ENCODE assay signal across 21 cellular contexts in genomic region chr12:69298947-69299346, GRCh38. TPM values are rescaled to one million over a fixed set of nuclear protein-coding genes. Genes with fewer than 3 reads are reported as not detected.
DNase-seq lines count a peak whose midpoint lies in the region; ATAC-seq, FAIRE-seq and TF ChIP-seq lines count a peak whose summit lies in the region.
"Had no signal": no experiment of that assay in that cellular context is flagged by ENCODE, and none has a peak within 500 bp of the region (broad histone marks: within the 10 kb centered on the region; RNA-seq: fewer than 3 reads in every experiment).

No MANE protein-coding gene starts in this region.

- H3K27me3 ChIP-seq in IMR-90 (ENCODE audit: control insufficient read depth, insufficient read depth, low read length) (peaks cover 4% of the 10 kb centered on the region), Karpas-422 (ENCODE audit: low read length) (no peaks in the 10 kb centered on the region), bronchial epithelial cell (ENCODE audit: control insufficient read depth, insufficient read depth, low read length) (no peaks in the 10 kb centered on the region), foreskin keratinocyte (peaks cover 42% of the 10 kb centered on the region)

- H2AK5ac ChIP-seq in IMR-90 (ENCODE audit: low read depth, low read length) = no peak overlapping the region

- H4K5ac ChIP-seq in IMR-90 (ENCODE audit: low read depth, low read length) = no peak overlapping the region

- H3K79me1 ChIP-seq in IMR-90 (ENCODE audit: low read depth in 1 of 2, low read length in 2 of 2) = no peaks in the 10 kb centered on the region

- H3K14ac ChIP-seq in IMR-90 (replicated peaks; ENCODE audit: low read depth, low read length) = no peak overlapping the region

- H3K4me3 ChIP-seq in IMR-90 (ENCODE audit: insufficient read depth, low read depth, low read length) = no peak overlapping the region
- no peak overlapping the region for H3K4me3 ChIP-seq in Karpas-422 (ENCODE audit: low read length)
- no peak overlapping the region for H3K4me3 ChIP-seq in bronchial epithelial cell (ENCODE audit: low read depth, low read length)
- H3K4me3 ChIP-seq: GM23248 had no signal

- H4K20me1 ChIP-seq in IMR-90 (ENCODE audit: insufficient read depth, low read length) (no peaks in the 10 kb centered on the region), Karpas-422 (ENCODE audit: insufficient read depth, low read depth, low read length) (no peaks in the 10 kb centered on the region)

- in situ Hi-C loops in IMR-90 (cut with MboI; ENCODE audit: low sequenced_read_pairs) = no loop called here

- intact Hi-C loops in IMR-90 (cut with micrococcal nuclease) = no loop called here
- intact Hi-C loops in Right ventricle myocardium superior (cut with DNase I) = no loop called here

- H3K18ac ChIP-seq in IMR-90 (ENCODE audit: low read depth, low read length) = no peak overlapping the region

- POLR2A ChIA-PET in IMR-90 (lab: Charles Lee; ENCODE audit: unreplicated experiment) = no interaction called here

- H3K23ac ChIP-seq in IMR-90 (ENCODE audit: low read depth, low read length) = no peak overlapping the region

- TF ChIP-seq CTCF in IMR-90 (conservative IDR thresholded peaks at IDR 0.05; ENCODE audit: low read depth, low read length) (no peak), bronchial epithelial cell (IDR thresholded peaks at IDR 0.05; ENCODE audit: insufficient read depth, low read length, severe bottlenecking) (no peak), foreskin keratinocyte (conservative IDR thresholded peaks at IDR 0.05) (no peak)

- no peak overlapping the region for H2BK15ac ChIP-seq in IMR-90 (ENCODE audit: low read depth, low read length)

- H3K56ac ChIP-seq in IMR-90 (ENCODE audit: extremely low read depth, insufficient read depth, low read length) = no peak overlapping the region

- H3K4me2 ChIP-seq in IMR-90 (ENCODE audit: low read depth, low read length) = no peak overlapping the region
- no peak overlapping the region for H3K4me2 ChIP-seq in Karpas-422 (ENCODE audit: low read depth, low read length, poor library complexity, severe bottlenecking)

- no TSS peak for BruUV-seq in IMR-90 (replicated peaks; lab: Mats Ljungman, UMichigan)

- H4K8ac ChIP-seq in IMR-90 (ENCODE audit: low read depth in 2 of 2, low read length in 2 of 2) = no peak overlapping the region

- H2BK20ac ChIP-seq in IMR-90 (ENCODE audit: low read depth, low read length) = no peak overlapping the region

- H3K27ac ChIP-seq in IMR-90 (ENCODE audit: insufficient read depth, low read length) (no peak overlapping the region), Karpas-422 (ENCODE audit: low read length) (no peak overlapping the region), foreskin keratinocyte (no peak overlapping the region)
- H3K27ac ChIP-seq: GM23248 had no signal

- no peak overlapping the region for H2BK5ac ChIP-seq in IMR-90 (ENCODE audit: low read depth, low read length, poor library complexity, severe bottlenecking)

- H2AFZ ChIP-seq in IMR-90 (replicated peaks; ENCODE audit: low read length, poor library complexity) (no peak overlapping the region), Karpas-422 (ENCODE audit: low read length) (no peak overlapping the region)
- H2AFZ ChIP-seq: GM23248 had no signal

- WGBS in IMR-90 (ENCODE audit: extremely low coverage in 2 of 2, insufficient read length in 1 of 2), 2 experiments = no CpG with 5 or more reads among the region's 2 CpGs

- no peak overlapping the region for H2AK9ac ChIP-seq in IMR-90 (replicated peaks; ENCODE audit: low read depth, low read length, poor library complexity)

- no peaks in the 10 kb centered on the region for H3K79me2 ChIP-seq in Karpas-422 (ENCODE audit: low read length)

- no peak for TF ChIP-seq RAD21 in IMR-90 (IDR thresholded peaks at IDR 0.05; ENCODE audit: low read length)

- FAIRE-seq in bronchial epithelial cell (lab: Jason Lieb, UNC) = no peak
- FAIRE-seq: G401.6, GM12892, GM19239, H1 had no signal

- CTCF ChIA-PET in IMR-90 (lab: Yijun Ruan, JAX) = no interaction called here

- no peak overlapping the region for H3K4ac ChIP-seq in IMR-90 (ENCODE audit: low read depth, low read length)

- H3K9ac ChIP-seq in IMR-90 (ENCODE audit: low read depth, low read length) = no peak overlapping the region
- H3K9ac ChIP-seq in Karpas-422 (ENCODE audit: low read length) = no peak overlapping the region
- H3K9ac ChIP-seq: GM23248 had no signal

- H3K36me3 ChIP-seq in IMR-90 (ENCODE audit: control insufficient read depth, insufficient read depth, low read length) (no peaks in the 10 kb centered on the region), Karpas-422 (ENCODE audit: insufficient read depth, low read length) (no peaks in the 10 kb centered on the region), bronchial epithelial cell (ENCODE audit: control insufficient read depth, insufficient read depth, low read length) (no peaks in the 10 kb centered on the region)

- dilution Hi-C loops in IMR-90 (cut with HindIII; ENCODE audit: low sequenced_read_pairs, unreplicated experiment) = no loop called here

- TF ChIP-seq POLR2A in IMR-90 (IDR thresholded peaks at IDR 0.05; ENCODE audit: low read depth, low read length) = no peak

- no peak overlapping the region for H2BK120ac ChIP-seq in IMR-90 (ENCODE audit: low read depth, low read length)

- ATAC-seq in IMR-90 (ENCODE audit: low read depth) (no peak), foreskin keratinocyte (no peak), Right ventricle myocardium superior (ENCODE audit: poor library complexity) (no peak)
- ATAC-seq: HCT116 had no signal

- H3K4me1 ChIP-seq in IMR-90 (ENCODE audit: control insufficient read depth, insufficient read depth, low read length) (no peaks in the 10 kb centered on the region), Karpas-422 (ENCODE audit: low read length) (no peaks in the 10 kb centered on the region), foreskin keratinocyte (no peaks in the 10 kb centered on the region)

- H3K9me3 ChIP-seq in IMR-90 (ENCODE audit: control insufficient read depth, insufficient read depth, low read length) (no peaks in the 10 kb centered on the region), Karpas-422 (ENCODE audit: low read length) (peaks cover 2% of the 10 kb centered on the region; the same call in 1 of the 2 replicates)

- H4K91ac ChIP-seq in IMR-90 (ENCODE audit: insufficient read depth, low read depth, low read length) = no peak overlapping the region

- no peaks in the 10 kb centered on the region for H3K9me1 ChIP-seq in IMR-90 (ENCODE audit: insufficient read depth, low read length)

- no peaks in the 10 kb centered on the region for H3K9me2 ChIP-seq in Karpas-422 (replicated peaks; ENCODE audit: insufficient read depth, low read length)

- DNase-seq in IMR-90 = no peak
- peak; percentile 33 for DNase-seq in Karpas-422
- DNase-seq in bronchial epithelial cell (ENCODE audit: low read depth) = peak; percentile 87
- DNase-seq in foreskin keratinocyte = peak; percentile 47 to 67
- DNase-seq in HCEC 1CT = no peak
- DNase-seq in NOMO-1 treated with dmso at 0.1 percent for 144 hours (lab: John Stamatoyannopoulos, UW; ENCODE audit: unreplicated experiment) = no peak
- DNase-seq in Right ventricle myocardium superior = no peak
- DNase-seq: C1 segment of cervical spinal cord; Calu3; CD4-positive, alpha-beta memory T cell; COR-L47; DMS153; DND-41; GM23248; H7 had no signal

TF ChIP-seq in IMR-90, 13 proteins besides CTCF, POLR2A, EP300 and RAD21:
- TF ChIP-seq CHD1 (IDR thresholded peaks at IDR 0.05; ENCODE audit: low read depth, low read length) = no peak
- TF ChIP-seq CEBPB (IDR thresholded peaks at IDR 0.05; ENCODE audit: low read depth, low read length) = peak; percentile 35

RNA-seq across cellular contexts. Expression of gene LYZ, which starts 49.2 kb away (rescaled TPM):
- total RNA-seq in IMR-90 (2012; rRNA removed) (not detected in 2 replicates), bronchial epithelial cell (under 0.01 and 0.13 TPM in 2 replicates), foreskin keratinocyte (not detected in 2 replicates), Right ventricle myocardium superior (39.9 TPM)
- polyA plus RNA-seq in IMR-90 (2012; rRNA removed) (not detected in 2 replicates), foreskin keratinocyte (0.04 TPM in 1 of 2 replicates, not detected in the other)
- polyA plus RNA-seq in IMR-90 (2012; cell fraction: cytosol; rRNA removed) = not detected in 2 replicates
- not detected in 2 replicates for polyA plus RNA-seq in IMR-90 (2012; cell fraction: nucleus; rRNA removed; ENCODE audit: low replicate concordance)
- not detected in 2 replicates for total RNA-seq in Karpas-422 (2014; rRNA removed; shearing (Covaris generic); ENCODE audit: low replicate concordance)
- total RNA-seq: GM23248, H1, H7 had no signal
- polyA plus RNA-seq: BJ, GM23248, H1 had no signal

RNA-seq across cellular contexts. Expression of gene CPSF6, which starts 59.6 kb away (rescaled TPM):
- total RNA-seq in IMR-90 (2012; rRNA removed) (9.1 and 13.9 TPM in 2 replicates), bronchial epithelial cell (17.9 and 29.6 TPM in 2 replicates), foreskin keratinocyte (57.4 and 63.7 TPM in 2 replicates), Right ventricle myocardium superior (29.3 TPM)
- polyA plus RNA-seq in IMR-90 (2012; rRNA removed) (39.3 and 40.7 TPM in 2 replicates), foreskin keratinocyte (37.0 and 44.5 TPM in 2 replicates)
- polyA plus RNA-seq in IMR-90 (2012; cell fraction: cytosol; rRNA removed) = 6.3 and 19.2 TPM in 2 replicates
- 33.6 and 40.9 TPM in 2 replicates for polyA plus RNA-seq in IMR-90 (2012; cell fraction: nucleus; rRNA removed; ENCODE audit: low replicate concordance)
- total RNA-seq in Karpas-422 (2014; rRNA removed; shearing (Covaris generic); ENCODE audit: low replicate concordance) = 93.8 and 182 TPM in 2 replicates

Comparison
In these comparisons a context has a peak if more than half of its experiments do, and no peak if none do; other contexts are left out.
1. DNase-seq: peak in Karpas-422 (single experiment), bronchial epithelial cell (single experiment) and foreskin keratinocyte (2 of 2); none in IMR-90 (single experiment), HCEC 1CT (single experiment), NOMO-1 treated with dmso at 0.1 percent for 144 hours (single experiment) and Right ventricle myocardium superior (single experiment).
2. RNA of gene LYZ, which starts 49.2 kb away (total RNA-seq): 39.9 TPM in Right ventricle myocardium superior (single experiment); not detected in IMR-90, not detected in Karpas-422, under 0.01 to 0.13 TPM in bronchial epithelial cell and not detected in foreskin keratinocyte; every median in the first group is over 10 times any median in the second.